Comparison of ENCODE assay signal across 8 cellular contexts in the genomic region with DNA sequence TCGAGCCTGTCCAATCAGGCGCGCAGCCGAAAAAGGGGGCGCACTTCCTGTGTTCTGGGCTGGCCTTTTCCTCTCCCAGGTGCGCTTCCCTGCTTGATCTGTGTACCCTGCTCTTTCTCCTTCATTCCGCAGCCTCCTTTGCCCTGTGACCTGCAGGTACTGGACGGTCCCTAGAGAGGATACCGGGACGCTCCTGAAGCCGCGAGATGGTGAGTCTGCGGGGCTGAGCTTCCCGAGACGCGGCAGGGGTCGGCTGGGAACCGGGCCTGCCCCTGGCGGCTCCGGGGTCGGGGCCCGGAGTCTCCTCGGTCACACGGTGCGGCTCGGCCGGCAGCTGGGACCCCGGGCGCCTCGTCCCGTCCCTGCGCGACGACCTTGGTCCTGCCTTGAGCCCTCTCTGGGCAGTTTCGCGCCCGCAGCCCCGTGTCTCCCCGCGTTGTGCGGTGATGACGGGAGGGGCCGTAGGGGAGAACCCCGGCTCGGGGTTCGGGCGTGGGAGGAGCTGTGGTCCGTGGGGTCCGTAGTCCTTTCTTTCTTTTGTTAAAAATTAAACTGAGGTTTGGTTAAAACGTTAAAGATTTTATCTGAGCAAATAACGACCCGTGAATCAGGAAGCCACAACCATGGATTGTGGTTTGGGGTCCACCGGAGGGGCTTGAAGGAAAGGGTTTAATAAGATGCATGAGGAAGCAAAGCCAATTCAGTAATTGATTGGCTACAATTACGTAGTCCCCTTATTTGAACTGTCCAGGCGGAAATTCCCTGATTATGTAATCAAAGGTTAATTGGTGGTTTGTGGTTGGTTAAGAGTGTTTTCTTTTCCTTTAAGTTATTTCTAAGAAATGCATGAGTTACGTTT.
A peak's percentile ranks its signal among the peaks of the same experiment; 100 is the strongest.
DNase-seq lines count a peak whose midpoint lies in the region; ATAC-seq and TF ChIP-seq lines count a peak whose summit lies in the region.

No MANE protein-coding gene starts in this region.

- peak overlapping the region; percentile 77 for H3K27ac Mint-ChIP-seq in Caco-2 (ENCODE audit: unreplicated experiment)

- no peaks in the 10 kb centered on the region for H3K27me3 ChIP-seq in Caco-2 (replicated peaks; ENCODE audit: control insufficient read depth, insufficient read depth, low read length)

- intact Hi-C loops in Caco-2 (cut with micrococcal nuclease; ENCODE audit: unreplicated experiment): loop anchor here (1.0 to 5.0 kb wide), 2 partner anchors 13 to 193 kb away; a partner anchor contains a TSS

- peaks cover 2% of the 10 kb centered on the region; the same call in 1 of the 2 replicates for H3K36me3 ChIP-seq in Caco-2 (ENCODE audit: control insufficient read depth, insufficient read depth, low read length)

- CTCF ChIA-PET in Caco-2 (lab: Charles Lee): no interaction called here

- POLR2A ChIA-PET in Caco-2 (lab: Charles Lee): interaction anchor here (1.3 kb wide), 1 partner anchor 12 kb away, joined by 7 read pairs; a partner anchor contains a TSS

- no peak for TF ChIP-seq CTCF in Caco-2 (IDR thresholded peaks at IDR 0.05; ENCODE audit: insufficient read depth in 1 of 2, low read depth in 1 of 2, low read length in 1 of 2, severe bottlenecking in 1 of 2, unreplicated experiment in 1 of 2)
- TF ChIP-seq CTCF in astrocyte of the spinal cord (IDR thresholded peaks at IDR 0.05; ENCODE audit: low read depth, low read length): no peak

- H3K9me3 Mint-ChIP-seq in Caco-2 (ENCODE audit: unreplicated experiment): no peaks in the 10 kb centered on the region

- peaks cover 27% of the 10 kb centered on the region for H3K36me3 Mint-ChIP-seq in Caco-2 (ENCODE audit: insufficient read depth, unreplicated experiment)

- H3K9me3 ChIP-seq in Caco-2: no peaks in the 10 kb centered on the region

- no peaks in the 10 kb centered on the region for H3K27me3 Mint-ChIP-seq in Caco-2 (ENCODE audit: insufficient read depth, unreplicated experiment)

- peak overlapping the region; percentile 82 for H3K4me3 Mint-ChIP-seq in Caco-2 (ENCODE audit: unreplicated experiment)

- BruUV-seq in Caco-2 (replicated peaks; lab: Mats Ljungman, UMichigan): TSS peak; percentile 71

- in situ Hi-C loops in astrocyte of the spinal cord (cut with HindIII; ENCODE audit: low sequenced_read_pairs): no loop called here

- H3K4me3 ChIP-seq in Caco-2 (ENCODE audit: low read depth, low read length): peak overlapping the region; percentile 67
- H3K4me3 ChIP-seq in astrocyte of the spinal cord (ENCODE audit: low read depth, low read length): peak overlapping the region; percentile 61

- peak; percentile 93 to 94 for DNase-seq in Caco-2
- peak; percentile 75 for DNase-seq in T-helper 22 cell (ENCODE audit: low read depth)
- DNase-seq in astrocyte of the spinal cord (ENCODE audit: low read depth, low spot score): peak; percentile 28
- DNase-seq in iris pigment epithelial cell (ENCODE audit: low read depth): peak; percentile 38
- peak; percentile 87 for DNase-seq in stimulated activated CD4-positive, alpha-beta T cell treated with anti-CD3 and anti-CD28 coated beads, Interleukin-12 subunit alpha, Interleukin-12 subunit beta, amount 100 ng/mL, for 4 hours
- DNase-seq in dedifferentiated amniotic fluid mesenchymal stem cell (ENCODE audit: extremely low spot score): no peak

- ATAC-seq in GM19397 (IDR thresholded peaks at IDR 0.05; ENCODE audit: unreplicated experiment) (peak; percentile 81), HG03469 (IDR thresholded peaks at IDR 0.05; ENCODE audit: unreplicated experiment) (peak; percentile 64)

- peaks cover 8% of the 10 kb centered on the region for H3K4me1 Mint-ChIP-seq in Caco-2 (ENCODE audit: low read depth, unreplicated experiment)

- peaks cover 6% of the 10 kb centered on the region; the same call in 1 of the 2 replicates for H3K4me1 ChIP-seq in Caco-2
